In the genomic region with DNA sequence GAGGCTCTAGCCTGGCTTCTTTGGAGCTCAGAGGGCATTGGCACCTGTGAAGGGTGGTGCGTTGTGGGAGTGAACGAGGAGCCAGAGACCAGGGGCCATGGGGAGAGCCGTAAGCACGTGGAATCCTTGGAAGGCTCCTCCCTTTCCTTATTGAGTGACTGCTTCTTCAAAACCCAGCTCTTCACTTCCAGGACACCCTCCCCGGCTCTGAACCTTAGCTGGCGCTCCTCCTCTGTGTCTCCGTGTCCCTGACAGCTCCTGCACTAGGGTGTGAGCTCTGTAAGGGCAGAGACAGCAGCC, we compare ENCODE assay signal across 14 cellular contexts. TPM values are rescaled to one million over a fixed set of nuclear protein-coding genes. Genes with fewer than 3 reads are reported as not detected.
A peak's percentile ranks its signal among the peaks of the same experiment; 100 is the strongest.
DNase-seq lines count a peak whose midpoint lies in the region; ATAC-seq and TF ChIP-seq lines count a peak whose summit lies in the region.
"Had no signal": no experiment of that assay in that cellular context is flagged by ENCODE, and none has a peak within 500 bp of the region (broad histone marks: within the 10 kb centered on the region; RNA-seq: fewer than 3 reads in every experiment).

No MANE protein-coding gene starts in this region.

- H2AK5ac ChIP-seq in IMR-90 (ENCODE audit: low read depth, low read length), result 0 out of 2 replicates have a peak overlapping the region, but pooled peaks have one; percentile 70

- H3K27ac ChIP-seq in 22Rv1 (no peak overlapping the region), IMR-90 (ENCODE audit: insufficient read depth, low read length) (no peak overlapping the region), coronary artery (peak overlapping the region; percentile 55 to 69), sigmoid colon (peak overlapping the region; percentile 55 to 75 (median 62))
- H3K27ac ChIP-seq: neutrophil, upper lobe of right lung had no signal

- H3K14ac ChIP-seq in IMR-90 (replicated peaks; ENCODE audit: low read depth, low read length), result no peak overlapping the region

- peaks cover 10% of the 10 kb centered on the region for H3K4me1 ChIP-seq in IMR-90 (ENCODE audit: control insufficient read depth, insufficient read depth, low read length)
- H3K4me1 ChIP-seq in sigmoid colon, result peaks cover 0 to 18% (median 16%) of the 10 kb centered on the region in 4 donors
- H3K4me1 ChIP-seq: upper lobe of right lung had no signal

- POLR2A ChIA-PET in IMR-90 (lab: Charles Lee; ENCODE audit: unreplicated experiment), result interaction anchor here (1.0 kb wide), 1 partner anchor 116 kb away, joined by 3 read pairs; no protein-coding TSS in a partner anchor

- H3K9me3 ChIP-seq in IMR-90 (ENCODE audit: control insufficient read depth, insufficient read depth, low read length), result no peaks in the 10 kb centered on the region
- H3K9me3 ChIP-seq in sigmoid colon, result no peaks in the 10 kb centered on the region
- H3K9me3 ChIP-seq: neutrophil, upper lobe of right lung had no signal

- peak overlapping the region; percentile 88 for H2AK9ac ChIP-seq in IMR-90 (replicated peaks; ENCODE audit: low read depth, low read length, poor library complexity)

- H2BK15ac ChIP-seq in IMR-90 (ENCODE audit: low read depth, low read length), result no peak overlapping the region

- H2BK120ac ChIP-seq in IMR-90 (ENCODE audit: low read depth, low read length), result no peak overlapping the region

- no peak overlapping the region for H4K5ac ChIP-seq in IMR-90 (ENCODE audit: low read depth, low read length)

- no peak overlapping the region for H2AFZ ChIP-seq in IMR-90 (replicated peaks; ENCODE audit: low read length, poor library complexity)

- no peak overlapping the region for H3K4me2 ChIP-seq in IMR-90 (ENCODE audit: low read depth, low read length)

- peaks cover 12 to 29% of the 10 kb centered on the region in 2 experiments for H3K79me1 ChIP-seq in IMR-90 (ENCODE audit: low read depth in 1 of 2, low read length in 2 of 2)

- H2BK5ac ChIP-seq in IMR-90 (ENCODE audit: low read depth, low read length, poor library complexity, severe bottlenecking), result no peak overlapping the region

- H3K56ac ChIP-seq in IMR-90 (ENCODE audit: extremely low read depth, insufficient read depth, low read length), result no peak overlapping the region

- dilution Hi-C loops in IMR-90 (cut with HindIII; ENCODE audit: low sequenced_read_pairs, unreplicated experiment), result no loop called here

- H3K18ac ChIP-seq in IMR-90 (ENCODE audit: low read depth, low read length), result no peak overlapping the region

- H3K4me3 ChIP-seq in IMR-90 (ENCODE audit: insufficient read depth, low read depth, low read length) (no peak overlapping the region), coronary artery (no peak overlapping the region), sigmoid colon (no peak overlapping the region)
- H3K4me3 ChIP-seq: upper lobe of right lung had no signal

- no peak for TF ChIP-seq EP300 in sigmoid colon (IDR thresholded peaks at IDR 0.05)

- CTCF ChIA-PET in IMR-90 (lab: Yijun Ruan, JAX), result interaction anchor here (0.7 to 3.4 kb wide), 7 partner anchors 11 to 115 kb away, joined by 3 to 35 read pairs (median 3); no protein-coding TSS in a partner anchor

- H4K91ac ChIP-seq in IMR-90 (ENCODE audit: insufficient read depth, low read depth, low read length), result no peak overlapping the region; the same call in 1 of the 2 replicates

- no peak overlapping the region for H3K23ac ChIP-seq in IMR-90 (ENCODE audit: low read depth, low read length)

- in situ Hi-C loops in IMR-90 (cut with MboI; ENCODE audit: low sequenced_read_pairs), result loop anchor here (5.0 to 25.0 kb wide), 2 partner anchors 116 to 581 kb away; no protein-coding TSS in a partner anchor

- H4K20me1 ChIP-seq in IMR-90 (ENCODE audit: insufficient read depth, low read length), result peaks cover 7% of the 10 kb centered on the region

- TF ChIP-seq RAD21 in IMR-90 (IDR thresholded peaks at IDR 0.05; ENCODE audit: low read length), result no peak

- H3K27me3 ChIP-seq in IMR-90 (ENCODE audit: control insufficient read depth, insufficient read depth, low read length) (no peaks in the 10 kb centered on the region), sigmoid colon (no peaks in the 10 kb centered on the region)
- H3K27me3 ChIP-seq: neutrophil, upper lobe of right lung had no signal

- no peak overlapping the region for H3K9ac ChIP-seq in IMR-90 (ENCODE audit: low read depth, low read length)

- peaks cover 4% of the 10 kb centered on the region; the same call in 1 of the 2 replicates for H3K9me1 ChIP-seq in IMR-90 (ENCODE audit: insufficient read depth, low read length)

- DNase-seq in IMR-90 (no peak), coronary artery (ENCODE audit: low spot score) (no peak), sigmoid colon (no peak), NCI-H748 treated with DMSO at 0.1 percent for 48 hours (lab: John Stamatoyannopoulos, UW) (no peak)
- DNase-seq: activated CD8-positive, alpha-beta memory T cell treated with anti-CD3 and anti-CD28 coated beads, Interleukin-2, amount 50 U/mL, for 48 hours; activated naive CD4-positive, alpha-beta T cell treated with anti-CD3 and anti-CD28 coated beads, Interleukin-2, amount 50 U/mL, for 16 hours; KG1; stimulated activated CD4-positive, alpha-beta T cell treated with anti-CD3 and anti-CD28 coated beads, Interleukin-4, amount 100 ng/mL, for 1 hour; upper lobe of right lung had no signal

- ATAC-seq in IMR-90 (ENCODE audit: low read depth) (no peak), HG03039 (IDR thresholded peaks at IDR 0.05; ENCODE audit: unreplicated experiment) (no peak), HG02852 (IDR thresholded peaks at IDR 0.05; ENCODE audit: unreplicated experiment) (no peak), GM19035 (IDR thresholded peaks at IDR 0.05; ENCODE audit: unreplicated experiment) (no peak)

- H4K8ac ChIP-seq in IMR-90 (ENCODE audit: low read depth in 2 of 2, low read length in 2 of 2), result no peak overlapping the region

- 93% methylated on average over 2 of the region's 7 CpGs; no CpG with 5 or more reads in 1 of the 2 experiments for WGBS in IMR-90 (ENCODE audit: extremely low coverage in 2 of 2, insufficient read length in 1 of 2), 2 experiments
- WGBS in sigmoid colon, 2 donors, result 79 to 89% methylated on average over 7 of the region's 7 CpGs

- no peak overlapping the region for H3K4ac ChIP-seq in IMR-90 (ENCODE audit: low read depth, low read length)

- intact Hi-C loops in IMR-90 (cut with micrococcal nuclease), result loop anchor here (5.0 kb wide), 1 partner anchor 346 kb away; no protein-coding TSS in a partner anchor
- intact Hi-C loops in sigmoid colon (cut with DNase I), result loop anchor here (5.0 kb wide), 1 partner anchor 216 kb away; a partner anchor contains a TSS

- no TSS peak for BruUV-seq in IMR-90 (replicated peaks; lab: Mats Ljungman, UMichigan)

- H2BK20ac ChIP-seq in IMR-90 (ENCODE audit: low read depth, low read length), result no peak overlapping the region

- no peak for TF ChIP-seq POLR2A in IMR-90 (IDR thresholded peaks at IDR 0.05; ENCODE audit: low read depth, low read length)
- TF ChIP-seq POLR2A in sigmoid colon (IDR thresholded peaks at IDR 0.05), result no peak

- H3K36me3 ChIP-seq in IMR-90 (ENCODE audit: control insufficient read depth, insufficient read depth, low read length) (peaks cover 27% of the 10 kb centered on the region), sigmoid colon (peaks cover 10 to 74% (median 34%) of the 10 kb centered on the region in 4 donors)

- TF ChIP-seq CTCF in 22Rv1 (IDR thresholded peaks at IDR 0.05), result peak; percentile 53
- no peak for TF ChIP-seq CTCF in IMR-90 (conservative IDR thresholded peaks at IDR 0.05; ENCODE audit: low read depth, low read length)
- TF ChIP-seq CTCF in coronary artery (IDR thresholded peaks at IDR 0.05), result no peak
- TF ChIP-seq CTCF in sigmoid colon (IDR thresholded peaks at IDR 0.05), result peak in 1 of 4 experiments; percentile 5

TF ChIP-seq in IMR-90, 13 proteins besides CTCF, POLR2A, EP300 and RAD21 (continues in another document):
- TF ChIP-seq MAZ (IDR thresholded peaks at IDR 0.05; ENCODE audit: borderline replicate concordance, low read depth, low read length), result no peak
- TF ChIP-seq FOS (IDR thresholded peaks at IDR 0.05; ENCODE audit: low read depth, low read length), result no peak
- TF ChIP-seq, protein P1, sequence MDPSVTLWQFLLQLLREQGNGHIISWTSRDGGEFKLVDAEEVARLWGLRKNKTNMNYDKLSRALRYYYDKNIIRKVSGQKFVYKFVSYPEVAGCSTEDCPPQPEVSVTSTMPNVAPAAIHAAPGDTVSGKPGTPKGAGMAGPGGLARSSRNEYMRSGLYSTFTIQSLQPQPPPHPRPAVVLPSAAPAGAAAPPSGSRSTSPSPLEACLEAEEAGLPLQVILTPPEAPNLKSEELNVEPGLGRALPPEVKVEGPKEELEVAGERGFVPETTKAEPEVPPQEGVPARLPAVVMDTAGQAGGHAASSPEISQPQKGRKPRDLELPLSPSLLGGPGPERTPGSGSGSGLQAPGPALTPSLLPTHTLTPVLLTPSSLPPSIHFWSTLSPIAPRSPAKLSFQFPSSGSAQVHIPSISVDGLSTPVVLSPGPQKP (IDR thresholded peaks at IDR 0.05; ENCODE audit: borderline replicate concordance, low read depth, low read length), result no peak
- TF ChIP-seq RFX5 (IDR thresholded peaks at IDR 0.05; ENCODE audit: low read depth, low read length), result no peak
- TF ChIP-seq MAFK (IDR thresholded peaks at IDR 0.05; ENCODE audit: low read depth, low read length), result no peak

RNA-seq across cellular contexts. Expression of a gene that starts 26.3 kb away (rescaled TPM):
- total RNA-seq in IMR-90 (2012; rRNA removed) (37.8 and 39.7 TPM in 2 replicates), sigmoid colon (10 to 100 TPM; 10.3 to 14.4 (median 12.2) TPM)
- polyA plus RNA-seq in IMR-90 (2012; rRNA removed) (62.1 and 67.8 TPM in 2 replicates), sigmoid colon (10 to 100 TPM in 1 of 3 donors, 1 to 10 TPM in 2; 4.6 to 19.7 (median 7.2) TPM)
- 47.0 and 48.8 TPM in 2 replicates for polyA plus RNA-seq in IMR-90 (2012; cell fraction: cytosol; rRNA removed)
- polyA plus RNA-seq in IMR-90 (2012; cell fraction: nucleus; rRNA removed; ENCODE audit: low replicate concordance), result 34.7 and 48.2 TPM in 2 replicates

RNA-seq across cellular contexts. Expression of a gene that starts 42.8 kb away (rescaled TPM):
- total RNA-seq in IMR-90 (2012; rRNA removed) (2.5 and 2.8 TPM in 2 replicates), sigmoid colon (10 to 100 TPM in 2 of 4 donors, 1 to 10 TPM in 2; 6.4 to 19.9 (median 10.6) TPM)
- polyA plus RNA-seq in IMR-90 (2012; rRNA removed) (23.1 and 26.3 TPM in 2 replicates), sigmoid colon (1 to 10 TPM in 1 of 3 donors, under 1 TPM in 2; 0.46 to 1.2 (median 0.60) TPM)
- polyA plus RNA-seq in IMR-90 (2012; cell fraction: cytosol; rRNA removed), result 13.8 and 28.0 TPM in 2 replicates
- 55.2 and 128 TPM in 2 replicates for polyA plus RNA-seq in IMR-90 (2012; cell fraction: nucleus; rRNA removed; ENCODE audit: low replicate concordance)

RNA-seq across cellular contexts. Expression of a gene that starts 49.1 kb away (rescaled TPM):
- total RNA-seq in IMR-90 (2012; rRNA removed) (65.3 and 71.3 TPM in 2 replicates), sigmoid colon (10 to 100 TPM; 67.3 to 90.3 (median 83.0) TPM)
- polyA plus RNA-seq in IMR-90 (2012; rRNA removed) (69.5 and 72.9 TPM in 2 replicates), sigmoid colon (100 to 1,000 TPM; 106 to 157 (median 127) TPM)
- 55.7 and 81.0 TPM in 2 replicates for polyA plus RNA-seq in IMR-90 (2012; cell fraction: cytosol; rRNA removed)
- polyA plus RNA-seq in IMR-90 (2012; cell fraction: nucleus; rRNA removed; ENCODE audit: low replicate concordance), result 43.2 and 73.9 TPM in 2 replicates

RNA-seq across cellular contexts. Expression of a gene that starts 49.5 kb away (rescaled TPM):
- total RNA-seq in IMR-90 (2012; rRNA removed) (50.9 and 76.1 TPM in 2 replicates), sigmoid colon (10 to 100 TPM; 31.9 to 54.2 (median 44.4) TPM)
- polyA plus RNA-seq in IMR-90 (2012; rRNA removed) (49.1 and 54.9 TPM in 2 replicates), sigmoid colon (10 to 100 TPM; 49.2 to 59.6 (median 59.6) TPM)
- 14.7 and 25.4 TPM in 2 replicates for polyA plus RNA-seq in IMR-90 (2012; cell fraction: cytosol; rRNA removed)
- 14.0 and 14.6 TPM in 2 replicates for polyA plus RNA-seq in IMR-90 (2012; cell fraction: nucleus; rRNA removed; ENCODE audit: low replicate concordance)

Comparison
In these comparisons a context has a peak if more than half of its experiments do, and no peak if none do; other contexts are left out.
1. H3K27ac ChIP-seq: peak in coronary artery (2 of 2) and sigmoid colon (4 of 4); none in 22Rv1 (single experiment) and IMR-90 (single experiment).